8 cellular contexts compared by ENCODE assay signal in the genomic region with DNA sequence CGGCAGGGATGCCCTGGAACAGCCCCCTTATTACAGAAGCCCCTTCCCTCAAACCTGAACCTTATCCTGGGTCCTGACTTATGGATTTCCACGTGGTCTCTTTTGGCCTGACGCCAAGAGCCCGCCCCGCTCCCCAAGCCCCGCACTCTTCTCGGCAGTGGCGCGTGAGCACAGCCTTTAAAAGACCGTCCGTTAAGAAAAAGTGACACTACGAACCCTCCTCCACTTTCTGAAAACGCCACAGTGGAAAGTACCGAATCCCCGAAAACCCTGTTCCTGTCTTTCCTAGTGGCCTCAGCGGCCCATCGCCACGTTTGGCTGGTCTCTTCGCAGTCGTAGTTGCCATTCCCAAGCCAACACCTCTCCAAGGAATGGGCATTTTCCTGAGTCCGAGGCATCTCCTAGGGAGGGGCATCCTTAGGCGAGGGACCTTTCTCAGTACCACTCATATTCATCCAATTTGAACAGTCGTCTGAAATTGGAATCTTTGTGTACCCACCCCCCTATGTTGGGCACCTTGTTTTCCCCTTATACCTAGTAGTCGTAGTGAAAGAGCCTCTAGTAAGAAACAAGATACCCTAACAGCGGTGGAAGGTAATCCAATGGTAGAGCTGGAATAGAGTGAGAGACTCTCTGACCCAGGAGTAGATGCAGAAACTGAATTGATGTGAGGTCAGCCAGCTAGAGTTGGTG. TPM values are rescaled to one million over a fixed set of nuclear protein-coding genes. Genes with fewer than 3 reads are reported as not detected.
DNase-seq lines count a peak whose midpoint lies in the region; TF ChIP-seq lines count a peak whose summit lies in the region.

No MANE protein-coding gene starts in this region.

- H3K4me3 ChIP-seq in fibroblast of mammary gland (ENCODE audit: control insufficient read depth, low read depth, low read length) (peak overlapping the region; percentile 31), skeletal muscle tissue (ENCODE audit: low read length in 3 of 3) (peak overlapping the region; percentile 39 to 66 (median 61))

- peaks cover 31 to 41% (median 37%) of the 10 kb centered on the region in 3 donors for H3K4me1 ChIP-seq in skeletal muscle tissue (ENCODE audit: control insufficient read depth in 3 of 3, insufficient read depth in 3 of 3, low read length in 3 of 3)

- H3K27ac ChIP-seq in RWPE1 (peak overlapping the region; percentile 83), skeletal muscle tissue (ENCODE audit: low read depth, low read length) (no peak overlapping the region)

- CTCF ChIA-PET in RWPE1 (lab: Yijun Ruan, JAX): interaction anchor here (0.5 to 1.0 kb wide), 4 partner anchors 9 to 77 kb away, joined by 3 to 4 read pairs (median 4); no protein-coding TSS in a partner anchor

- POLR2A ChIA-PET in RWPE1 (lab: Yijun Ruan, JAX; ENCODE audit: low non-redundant PET): no interaction called here

- H3K36me3 ChIP-seq in skeletal muscle tissue (ENCODE audit: control insufficient read depth in 3 of 3, insufficient read depth in 3 of 3, low read length in 3 of 3): no peaks in the 10 kb centered on the region

- H3K27me3 ChIP-seq in skeletal muscle tissue (ENCODE audit: control insufficient read depth in 3 of 3, insufficient read depth in 3 of 3, low read length in 3 of 3): peaks cover 96 to 98% (median 97%) of the 10 kb centered on the region in 3 donors

- no peak overlapping the region for H3K9ac ChIP-seq in skeletal muscle tissue (ENCODE audit: low read depth in 1 of 3, low read length in 3 of 3)

- TF ChIP-seq CTCF in RWPE1 (conservative IDR thresholded peaks at IDR 0.05; ENCODE audit: low read depth) (no peak), fibroblast of mammary gland (conservative IDR thresholded peaks at IDR 0.05; ENCODE audit: control insufficient read depth, insufficient read depth, low read depth, low read length) (no peak)

- no peaks in the 10 kb centered on the region for H3K9me3 ChIP-seq in skeletal muscle tissue (ENCODE audit: control insufficient read depth in 3 of 3, low read length in 3 of 3)

- DNase-seq in DMS53 (lab: John Stamatoyannopoulos, UW) (peak; percentile 58), DMS53 treated with DMSO at 0.1 percent for 48 hours (lab: John Stamatoyannopoulos, UW; ENCODE audit: unreplicated experiment) (no peak), RWPE1 (ENCODE audit: low spot score) (no peak), fibroblast of mammary gland (ENCODE audit: low read depth) (no peak), COLO829 (ENCODE audit: low spot score) (no peak), SKM-1 treated with dmso at 0.1 percent for 144 hours (lab: John Stamatoyannopoulos, UW; ENCODE audit: unreplicated experiment) (no peak), NOMO-1 (lab: John Stamatoyannopoulos, UW; ENCODE audit: unreplicated experiment in 2 of 2) (no peak)

RNA-seq across cellular contexts. Expression of a gene that starts 0.8 kb away (rescaled TPM):
- total RNA-seq in skeletal muscle tissue: not detected

RNA-seq across cellular contexts. Expression of a gene that starts 5.5 kb away (rescaled TPM):
- not detected for total RNA-seq in skeletal muscle tissue

RNA-seq across cellular contexts. Expression of a gene that starts 54.9 kb away (rescaled TPM):
- total RNA-seq in skeletal muscle tissue: not detected
